In genomic region chr17:80028030-80028429, GRCh38 we compare ENCODE assay signal across 15 cellular contexts. TPM values are rescaled to one million over a fixed set of nuclear protein-coding genes. Genes with fewer than 3 reads are reported as not detected.
DNase-seq lines count a peak whose midpoint lies in the region; ATAC-seq and TF ChIP-seq lines count a peak whose summit lies in the region.
"Had no signal": no experiment of that assay in that cellular context is flagged by ENCODE, and none has a peak within 500 bp of the region (broad histone marks: within the 10 kb centered on the region; RNA-seq: fewer than 3 reads in every experiment).

No MANE protein-coding gene starts in this region.

- H3K4me1 ChIP-seq in sigmoid colon = peaks cover 0 to 39% (median 8%) of the 10 kb centered on the region in 4 donors
- H3K4me1 ChIP-seq: HAP-1 had no signal

- peaks cover 9% of the 10 kb centered on the region for H3K36me3 Mint-ChIP-seq in brain

- no peak for TF ChIP-seq EP300 in sigmoid colon (IDR thresholded peaks at IDR 0.05)

- peak overlapping the region in 4 of 5 experiments; percentile 70 to 93 (median 84) for H3K27ac Mint-ChIP-seq in brain
- H3K27ac Mint-ChIP-seq: activated CD8-positive, alpha-beta T cell treated with anti-CD3 and anti-CD28 coated beads for 36 hours; B cell; IgD-negative memory B cell had no signal

- no peak overlapping the region for H3K4me3 ChIP-seq in sigmoid colon
- H3K4me3 ChIP-seq: dorsolateral prefrontal cortex, HAP-1 had no signal

- H3K36me3 ChIP-seq in sigmoid colon = no peaks in the 10 kb centered on the region
- H3K36me3 ChIP-seq: HAP-1 had no signal

- H3K9me3 Mint-ChIP-seq in brain = peaks cover 0 to 5% (median 0%) of the 10 kb centered on the region in 5 experiments
- H3K9me3 Mint-ChIP-seq: activated CD8-positive, alpha-beta T cell treated with anti-CD3 and anti-CD28 coated beads for 36 hours; IgD-negative memory B cell had no signal

- TF ChIP-seq POLR2A in sigmoid colon (IDR thresholded peaks at IDR 0.05) = no peak

- TF ChIP-seq CTCF in brain (conservative IDR thresholded peaks at IDR 0.05) = no peak
- no peak for TF ChIP-seq CTCF in sigmoid colon (IDR thresholded peaks at IDR 0.05)

- H3K27me3 ChIP-seq in sigmoid colon = no peaks in the 10 kb centered on the region
- H3K27me3 ChIP-seq: dorsolateral prefrontal cortex had no signal

- no peaks in the 10 kb centered on the region for H3K9me3 ChIP-seq in sigmoid colon
- H3K9me3 ChIP-seq: HAP-1, SK-N-SH had no signal

- DNase-seq in DMS79 treated with DMSO at 0.1 percent for 48 hours (lab: John Stamatoyannopoulos, UW) (peak; percentile 67), NCI-H2029 treated with DMSO at 0.1 percent for 48 hours (lab: John Stamatoyannopoulos, UW) (peak; percentile 57), sigmoid colon (no peak), 8988T (no peak), NCI-H1048 (lab: John Stamatoyannopoulos, UW) (no peak)
- DNase-seq: activated CD8-positive, alpha-beta T cell treated with anti-CD3 and anti-CD28 coated beads for 36 hours; dorsolateral prefrontal cortex; NCI-H187; occipital lobe; SK-N-SH had no signal

- WGBS in sigmoid colon, 2 donors = 91% methylated on average over 10 of the region's 10 CpGs

- ATAC-seq in GM18502 (IDR thresholded peaks at IDR 0.05; ENCODE audit: poor library complexity, unreplicated experiment) = no peak
- ATAC-seq: activated CD8-positive, alpha-beta T cell treated with anti-CD3 and anti-CD28 coated beads for 36 hours had no signal

- H3K27me3 Mint-ChIP-seq in brain = peaks cover 4% of the 10 kb centered on the region
- H3K27me3 Mint-ChIP-seq: activated CD8-positive, alpha-beta T cell treated with anti-CD3 and anti-CD28 coated beads for 36 hours; B cell; IgD-negative memory B cell had no signal

- peak overlapping the region in 4 of 5 experiments; percentile 53 to 72 (median 65) for H3K4me3 Mint-ChIP-seq in brain
- H3K4me3 Mint-ChIP-seq: activated CD8-positive, alpha-beta T cell treated with anti-CD3 and anti-CD28 coated beads for 36 hours; B cell; IgD-negative memory B cell had no signal

- intact Hi-C loops in sigmoid colon (cut with DNase I) = no loop called here

- H3K27ac ChIP-seq in sigmoid colon = peak overlapping the region; percentile 35 to 73 (median 48)

- H3K4me1 Mint-ChIP-seq in brain = peaks cover 75% of the 10 kb centered on the region
- H3K4me1 Mint-ChIP-seq: B cell had no signal

RNA-seq across cellular contexts. Expression of gene TBC1D16, which starts 7.6 kb away (rescaled TPM):
- polyA plus RNA-seq in brain (ENCODE audit: insufficient read depth, low read depth, low replicate concordance) = 60.6 TPM
- 10 to 100 TPM; 15.1 to 21.9 (median 16.2) TPM for total RNA-seq in sigmoid colon
- 10 to 100 TPM in 1 of 3 donors, 1 to 10 TPM in 2; 3.6 to 17.2 (median 4.2) TPM for polyA plus RNA-seq in sigmoid colon

RNA-seq across cellular contexts. Expression of gene CCDC40, which starts 8.4 kb away (rescaled TPM):
- polyA plus RNA-seq in brain (ENCODE audit: insufficient read depth, low read depth, low replicate concordance) = 10.0 TPM
- total RNA-seq in sigmoid colon = 10 to 100 TPM in 1 of 4 donors, 1 to 10 TPM in 3; 5.3 to 25.8 (median 6.4) TPM
- polyA plus RNA-seq in sigmoid colon = 1 to 10 TPM in 1 of 3 donors, not detected in 2; 1.4 TPM
- polyA plus RNA-seq: IgD-negative memory B cell had no signal

Comparison
In these comparisons a context has a peak if more than half of its experiments do, and no peak if none do; other contexts are left out.
1. DNase-seq: peak in DMS79 treated with DMSO at 0.1 percent for 48 hours (single experiment) and NCI-H2029 treated with DMSO at 0.1 percent for 48 hours (single experiment); none in sigmoid colon (single experiment), 8988T (single experiment) and NCI-H1048 (single experiment).